ENCODE assay signal across 8 cellular contexts in the genomic region with DNA sequence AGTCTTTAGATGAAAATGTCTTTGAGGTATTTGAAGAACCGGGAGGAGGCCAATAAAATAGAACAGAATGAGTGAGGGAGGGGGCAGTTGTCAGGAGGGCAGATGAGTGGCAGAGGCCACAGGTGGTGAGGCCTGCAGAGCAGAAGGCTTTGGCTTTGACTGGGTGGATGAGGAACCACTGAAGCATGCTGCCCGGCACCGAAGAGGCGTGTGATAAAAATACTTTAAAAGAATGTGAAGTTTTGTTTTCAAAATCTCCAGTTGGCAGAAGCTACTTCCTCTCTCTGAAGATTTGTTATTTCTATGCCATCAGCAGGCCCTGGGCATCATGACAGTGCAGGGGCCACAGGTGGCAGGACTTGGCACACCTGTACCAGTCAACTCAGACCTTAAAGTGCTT. TPM values are rescaled to one million over a fixed set of nuclear protein-coding genes. Genes with fewer than 3 reads are reported as not detected.
DNase-seq lines count a peak whose midpoint lies in the region; ATAC-seq and TF ChIP-seq lines count a peak whose summit lies in the region.

No MANE protein-coding gene starts in this region.

- intact Hi-C loops in Right ventricle myocardium inferior (cut with DNase I) (no loop called here), cardiac septum (cut with DNase I) (no loop called here), activated B cell treated with CpG ODN at 0.5 μM for 24 hours (cut with micrococcal nuclease) (loop anchor here (2.0 kb wide), 2 partner anchors 16 to 72 kb away; a partner anchor contains a TSS), upper lobe of right lung (cut with DNase I) (no loop called here), left cardiac atrium (cut with DNase I) (no loop called here)

- H3K4me3 Mint-ChIP-seq in activated B cell treated with CpG ODN at 0.5 μM for 24 hours = peak overlapping the region; percentile 56

- no peak for TF ChIP-seq CTCF in activated B cell treated with CpG ODN at 0.5 μM for 24 hours (IDR thresholded peaks at IDR 0.05)
- no peak for TF ChIP-seq CTCF in upper lobe of right lung (IDR thresholded peaks at IDR 0.05)

- H3K9me3 Mint-ChIP-seq in activated B cell treated with CpG ODN at 0.5 μM for 24 hours = no peaks in the 10 kb centered on the region

- no peaks in the 10 kb centered on the region for H3K27me3 ChIP-seq in upper lobe of right lung

- no peaks in the 10 kb centered on the region for H3K4me1 ChIP-seq in upper lobe of right lung

- H3K36me3 Mint-ChIP-seq in activated B cell treated with CpG ODN at 0.5 μM for 24 hours (ENCODE audit: low read depth) = no peaks in the 10 kb centered on the region

- H3K4me3 ChIP-seq in upper lobe of right lung = no peak overlapping the region

- H3K9me3 ChIP-seq in upper lobe of right lung = no peaks in the 10 kb centered on the region

- DNase-seq in Right ventricle myocardium inferior (ENCODE audit: missing footprints) = peak; percentile 55
- DNase-seq in cardiac septum (ENCODE audit: low spot score) = no peak
- no peak for DNase-seq in activated B cell treated with CpG ODN at 0.5 μM for 24 hours
- no peak for DNase-seq in upper lobe of right lung
- no peak for DNase-seq in central memory CD4-positive, alpha-beta T cell
- DNase-seq in NCI-H187 treated with DMSO at 0.1 percent for 48 hours (lab: John Stamatoyannopoulos, UW) = no peak
- no peak for DNase-seq in left cardiac atrium

- POLR2A ChIA-PET in activated B cell treated with CpG ODN at 0.5 μM for 24 hours (lab: Charles Lee) = interaction anchor here (1.0 to 1.5 kb wide), 5 partner anchors 27 to 135 kb away, joined by 3 to 5 read pairs (median 3); a partner anchor contains a TSS

- H3K27ac ChIP-seq in upper lobe of right lung = no peak overlapping the region

- CTCF ChIA-PET in activated B cell treated with CpG ODN at 0.5 μM for 24 hours (lab: Charles Lee) = interaction anchor here (1.3 to 2.1 kb wide), 4 partner anchors 10 to 233 kb away, joined by 3 to 8 read pairs (median 6); no protein-coding TSS in a partner anchor

- no peaks in the 10 kb centered on the region for H3K27me3 Mint-ChIP-seq in activated B cell treated with CpG ODN at 0.5 μM for 24 hours

- no peak for ATAC-seq in Right ventricle myocardium inferior
- peak; percentile 79 for ATAC-seq in HG03159 (IDR thresholded peaks at IDR 0.05; ENCODE audit: unreplicated experiment)
- ATAC-seq in activated B cell treated with CpG ODN at 0.5 μM for 24 hours (ENCODE audit: low read depth) = peak; percentile 99
- peak; percentile 56 for ATAC-seq in upper lobe of right lung
- ATAC-seq in left cardiac atrium = no peak

- H3K36me3 ChIP-seq in upper lobe of right lung = no peaks in the 10 kb centered on the region

- peaks cover 43% of the 10 kb centered on the region for H3K4me1 Mint-ChIP-seq in activated B cell treated with CpG ODN at 0.5 μM for 24 hours

- peak overlapping the region; percentile 89 for H3K27ac Mint-ChIP-seq in activated B cell treated with CpG ODN at 0.5 μM for 24 hours

RNA-seq across cellular contexts. Expression of a gene that starts 6.3 kb away (rescaled TPM):
- total RNA-seq in Right ventricle myocardium inferior (not detected), cardiac septum (not detected), activated B cell treated with CpG ODN at 0.5 μM for 24 hours (not detected in 2 replicates), upper lobe of right lung (not detected), left cardiac atrium (not detected)

RNA-seq across cellular contexts. Expression of a gene that starts 16.3 kb away (rescaled TPM):
- total RNA-seq in Right ventricle myocardium inferior (not detected), cardiac septum (not detected), activated B cell treated with CpG ODN at 0.5 μM for 24 hours (not detected in 2 replicates), upper lobe of right lung (not detected), left cardiac atrium (not detected)

RNA-seq across cellular contexts. Expression of a gene that starts 43.2 kb away (rescaled TPM):
- not detected for total RNA-seq in Right ventricle myocardium inferior
- total RNA-seq in cardiac septum = not detected
- total RNA-seq in activated B cell treated with CpG ODN at 0.5 μM for 24 hours = 1,910 and 2,024 TPM in 2 replicates
- total RNA-seq in upper lobe of right lung = 1.3 TPM
- total RNA-seq in left cardiac atrium = under 1 TPM; 0.26 to 0.47 TPM

Comparison
In these comparisons a context has a peak if more than half of its experiments do, and no peak if none do; other contexts are left out.
1. ATAC-seq: peak in HG03159 (single experiment), activated B cell treated with CpG ODN at 0.5 μM for 24 hours (single experiment) and upper lobe of right lung (single experiment); none in Right ventricle myocardium inferior (single experiment) and left cardiac atrium (0 of 2).
2. RNA of a gene that starts 43.2 kb away (total RNA-seq): 1,910 to 2,024 TPM in activated B cell treated with CpG ODN at 0.5 μM for 24 hours; 1.3 TPM in upper lobe of right lung (single experiment), 0.26 to 0.47 TPM in left cardiac atrium, not detected in cardiac septum (single experiment) and not detected in Right ventricle myocardium inferior (single experiment); every median in the first group is over 100 times any median in the second.